ENCODE assay signal across 12 cellular contexts in genomic region chr2:105373344-105373781, GRCh38. TPM values are rescaled to one million over a fixed set of nuclear protein-coding genes. Genes with fewer than 3 reads are reported as not detected.
DNase-seq lines count a peak whose midpoint lies in the region; ATAC-seq, FAIRE-seq and TF ChIP-seq lines count a peak whose summit lies in the region.
"Had no signal": no experiment of that assay in that cellular context is flagged by ENCODE, and none has a peak within 500 bp of the region (broad histone marks: within the 10 kb centered on the region; RNA-seq: fewer than 3 reads in every experiment).

No MANE protein-coding gene starts in this region.

- H3K36me3 Mint-ChIP-seq in T-helper 1 cell treated with Interleukin-12 subunit alpha and Interleukin-12 subunit beta and Interleukin-4 antibody, amounts not matched to agents 30 μg/mL and 1 μg/mL, for 36 hours (ENCODE audit: low read depth), result peaks cover 2% of the 10 kb centered on the region
- peaks cover 2% of the 10 kb centered on the region for H3K36me3 Mint-ChIP-seq in activated T-helper 1 cell treated with anti-CD3 and anti-CD28 coated beads, Interleukin-12 subunit alpha, Interleukin-12 subunit beta, Interleukin-2, Interleukin-4 antibody, amounts not matched to agents 30 ng/mL and 10 ng/mL and 1 ng/mL, durations not matched to agents 14 hours and 24 hours and 36 hours (ENCODE audit: low read depth)

- WGBS in upper lobe of left lung, 2 donors, result 57 to 68% methylated on average over 8 of the region's 9 CpGs

- TF ChIP-seq POLR2A in upper lobe of left lung (IDR thresholded peaks at IDR 0.05), result no peak
- TF ChIP-seq POLR2A in H54 (IDR thresholded peaks at IDR 0.05; ENCODE audit: low read depth, low read length), result no peak

- TF ChIP-seq EP300 in upper lobe of left lung (IDR thresholded peaks at IDR 0.05), result no peak

- peaks cover 18% of the 10 kb centered on the region for H3K4me1 Mint-ChIP-seq in T-helper 1 cell treated with Interleukin-12 subunit alpha and Interleukin-12 subunit beta and Interleukin-4 antibody, amounts not matched to agents 30 μg/mL and 1 μg/mL, for 36 hours (ENCODE audit: low read depth)
- H3K4me1 Mint-ChIP-seq in activated T-helper 1 cell treated with anti-CD3 and anti-CD28 coated beads, Interleukin-12 subunit alpha, Interleukin-12 subunit beta, Interleukin-2, Interleukin-4 antibody, amounts not matched to agents 30 ng/mL and 10 ng/mL and 1 ng/mL, durations not matched to agents 14 hours and 24 hours and 36 hours (ENCODE audit: low read depth), result peaks cover 26% of the 10 kb centered on the region

- H3K36me3 ChIP-seq in right atrium auricular region (peaks cover 37% of the 10 kb centered on the region), upper lobe of left lung (no peaks in the 10 kb centered on the region)

- H3K27me3 Mint-ChIP-seq in T-helper 1 cell treated with Interleukin-12 subunit alpha and Interleukin-12 subunit beta and Interleukin-4 antibody, amounts not matched to agents 30 μg/mL and 1 μg/mL, for 36 hours (ENCODE audit: low read depth), result peaks cover 8% of the 10 kb centered on the region
- no peaks in the 10 kb centered on the region for H3K27me3 Mint-ChIP-seq in activated T-helper 1 cell treated with anti-CD3 and anti-CD28 coated beads, Interleukin-12 subunit alpha, Interleukin-12 subunit beta, Interleukin-2, Interleukin-4 antibody, amounts not matched to agents 30 ng/mL and 10 ng/mL and 1 ng/mL, durations not matched to agents 14 hours and 24 hours and 36 hours (ENCODE audit: insufficient read depth)

- H3K27ac ChIP-seq in right atrium auricular region (peak overlapping the region; percentile 68), upper lobe of left lung (peak overlapping the region; percentile 24 to 68 (median 58))

- H3K9me3 ChIP-seq in right atrium auricular region (no peaks in the 10 kb centered on the region), upper lobe of left lung (no peaks in the 10 kb centered on the region)

- H3K27ac Mint-ChIP-seq in T-helper 1 cell treated with Interleukin-12 subunit alpha and Interleukin-12 subunit beta and Interleukin-4 antibody, amounts not matched to agents 30 μg/mL and 1 μg/mL, for 36 hours, result peak overlapping the region; percentile 98
- H3K27ac Mint-ChIP-seq in activated T-helper 1 cell treated with anti-CD3 and anti-CD28 coated beads, Interleukin-12 subunit alpha, Interleukin-12 subunit beta, Interleukin-2, Interleukin-4 antibody, amounts not matched to agents 30 ng/mL and 10 ng/mL and 1 ng/mL, durations not matched to agents 14 hours and 24 hours and 36 hours, result peak overlapping the region; percentile 2

- in situ Hi-C loops in GM13976 (cut with MboI; ENCODE audit: low sequenced_read_pairs, unreplicated experiment), result no loop called here

- peak overlapping the region; percentile 6 for H3K4me3 Mint-ChIP-seq in T-helper 1 cell treated with Interleukin-12 subunit alpha and Interleukin-12 subunit beta and Interleukin-4 antibody, amounts not matched to agents 30 μg/mL and 1 μg/mL, for 36 hours
- H3K4me3 Mint-ChIP-seq in activated T-helper 1 cell treated with anti-CD3 and anti-CD28 coated beads, Interleukin-12 subunit alpha, Interleukin-12 subunit beta, Interleukin-2, Interleukin-4 antibody, amounts not matched to agents 30 ng/mL and 10 ng/mL and 1 ng/mL, durations not matched to agents 14 hours and 24 hours and 36 hours, result no peak overlapping the region

- FAIRE-seq in H54 (lab: Jason Lieb, UNC), result no peak
- FAIRE-seq: K562 had no signal

- H3K27me3 ChIP-seq in right atrium auricular region (no peaks in the 10 kb centered on the region), upper lobe of left lung (no peaks in the 10 kb centered on the region)

- H3K4me3 ChIP-seq in right atrium auricular region, result no peak overlapping the region
- no peak overlapping the region for H3K4me3 ChIP-seq in upper lobe of left lung
- H3K4me3 ChIP-seq: K562 had no signal

- no peak for DNase-seq in T-helper 1 cell
- no peak for DNase-seq in activated T-helper 1 cell treated with anti-CD3 and anti-CD28 coated beads, Interleukin-12 subunit alpha, Interleukin-12 subunit beta, Interleukin-2, Interleukin-4 antibody, amounts not matched to agents 30 ng/mL and 10 ng/mL and 1 ng/mL, durations not matched to agents 14 hours and 24 hours and 36 hours (ENCODE audit: low spot score)
- DNase-seq in right atrium auricular region (ENCODE audit: low spot score), result peak; percentile 82
- DNase-seq in upper lobe of left lung, result no peak
- DNase-seq in H54 (ENCODE audit: insufficient read length, low spot score), result no peak
- no peak for DNase-seq in GM13976 (ENCODE audit: low spot score)
- DNase-seq: GF-D8; NCI-H774; stimulated activated naive CD8-positive, alpha-beta T cell treated with anti-CD3 and anti-CD28 coated beads, Interleukin-15, Interleukin-2, amounts not matched to agents 100 U/mL and 50 U/mL, for 24 hours had no signal

- TF ChIP-seq CTCF in right atrium auricular region (IDR thresholded peaks at IDR 0.05), result no peak
- TF ChIP-seq CTCF in upper lobe of left lung (IDR thresholded peaks at IDR 0.05), result no peak
- no peak for TF ChIP-seq CTCF in GM13976 (IDR thresholded peaks at IDR 0.05; ENCODE audit: borderline replicate concordance, control extremely low read depth, extremely low read depth, insufficient read depth, missing control alignments)

- ATAC-seq in upper lobe of left lung (ENCODE audit: low FRiP score in 2 of 2) (peak in 1 of 2 donors; percentile 42), HG02678 (IDR thresholded peaks at IDR 0.05; ENCODE audit: unreplicated experiment) (no peak)
- ATAC-seq: K562; stimulated activated naive CD8-positive, alpha-beta T cell treated with anti-CD3 and anti-CD28 coated beads, Interleukin-15, Interleukin-2, amounts not matched to agents 100 U/mL and 50 U/mL, for 24 hours had no signal

- intact Hi-C loops in activated T-helper 1 cell treated with anti-CD3 and anti-CD28 coated beads, Interleukin-12 subunit alpha, Interleukin-12 subunit beta, Interleukin-2, Interleukin-4 antibody, amounts not matched to agents 30 ng/mL and 10 ng/mL and 1 ng/mL, durations not matched to agents 14 hours and 24 hours and 36 hours (cut with micrococcal nuclease), result loop anchor here (10.0 kb wide), 1 partner anchor 421 kb away; no protein-coding TSS in a partner anchor

- no peaks in the 10 kb centered on the region for H3K9me3 Mint-ChIP-seq in T-helper 1 cell treated with Interleukin-12 subunit alpha and Interleukin-12 subunit beta and Interleukin-4 antibody, amounts not matched to agents 30 μg/mL and 1 μg/mL, for 36 hours
- no peaks in the 10 kb centered on the region for H3K9me3 Mint-ChIP-seq in activated T-helper 1 cell treated with anti-CD3 and anti-CD28 coated beads, Interleukin-12 subunit alpha, Interleukin-12 subunit beta, Interleukin-2, Interleukin-4 antibody, amounts not matched to agents 30 ng/mL and 10 ng/mL and 1 ng/mL, durations not matched to agents 14 hours and 24 hours and 36 hours

- peaks cover 0 to 61% of the 10 kb centered on the region in 2 donors for H3K4me1 ChIP-seq in right atrium auricular region
- H3K4me1 ChIP-seq in upper lobe of left lung, result peaks cover 6 to 14% (median 11%) of the 10 kb centered on the region in 4 donors

RNA-seq across cellular contexts. Expression of gene FHL2, which starts 25.5 kb away (rescaled TPM):
- total RNA-seq in activated T-helper 1 cell treated with anti-CD3 and anti-CD28 coated beads, Interleukin-12 subunit alpha, Interleukin-12 subunit beta, Interleukin-2, Interleukin-4 antibody, amounts not matched to agents 30 ng/mL and 10 ng/mL and 1 ng/mL, durations not matched to agents 14 hours and 24 hours and 36 hours, result 2.3 and 2.6 TPM in 2 replicates
- total RNA-seq in right atrium auricular region, result 100 to 1,000 TPM; 141 to 356 TPM
- 10 to 100 TPM in 2 of 6 donors, 1 to 10 TPM in 4; 2.4 to 15.0 (median 7.2) TPM for total RNA-seq in upper lobe of left lung

RNA-seq across cellular contexts. Expression of gene C2orf49, which starts 36.0 kb away (rescaled TPM):
- total RNA-seq in activated T-helper 1 cell treated with anti-CD3 and anti-CD28 coated beads, Interleukin-12 subunit alpha, Interleukin-12 subunit beta, Interleukin-2, Interleukin-4 antibody, amounts not matched to agents 30 ng/mL and 10 ng/mL and 1 ng/mL, durations not matched to agents 14 hours and 24 hours and 36 hours, result 18.5 and 23.4 TPM in 2 replicates
- total RNA-seq in right atrium auricular region (10 to 100 TPM; 15.5 to 18.0 TPM), upper lobe of left lung (10 to 100 TPM; 12.8 to 38.5 (median 13.5) TPM)

RNA-seq across cellular contexts. Expression of gene TGFBRAP1, which starts 43.8 kb away (rescaled TPM):
- total RNA-seq in activated T-helper 1 cell treated with anti-CD3 and anti-CD28 coated beads, Interleukin-12 subunit alpha, Interleukin-12 subunit beta, Interleukin-2, Interleukin-4 antibody, amounts not matched to agents 30 ng/mL and 10 ng/mL and 1 ng/mL, durations not matched to agents 14 hours and 24 hours and 36 hours, result 23.1 and 27.3 TPM in 2 replicates
- total RNA-seq in right atrium auricular region (10 to 100 TPM; 13.3 to 15.8 TPM), upper lobe of left lung (10 to 100 TPM; 18.6 to 25.7 (median 20.8) TPM)

Comparison
In these comparisons a context has a peak if more than half of its experiments do, and no peak if none do; other contexts are left out.
1. RNA of gene FHL2, which starts 25.5 kb away (total RNA-seq): 141 to 356 TPM in right atrium auricular region; 2.4 to 15.0 TPM in upper lobe of left lung and 2.3 to 2.6 TPM in activated T-helper 1 cell treated with anti-CD3 and anti-CD28 coated beads, Interleukin-12 subunit alpha, Interleukin-12 subunit beta, Interleukin-2, Interleukin-4 antibody, amounts not matched to agents 30 ng/mL and 10 ng/mL and 1 ng/mL, durations not matched to agents 14 hours and 24 hours and 36 hours; every median in the first group is over 4 times any median in the second.